In genomic region chr1:23366598-23366997, GRCh38 we compare ENCODE assay signal across 9 cellular contexts. TPM values are rescaled to one million over a fixed set of nuclear protein-coding genes. Genes with fewer than 3 reads are reported as not detected.
DNase-seq lines count a peak whose midpoint lies in the region; ATAC-seq, FAIRE-seq and TF ChIP-seq lines count a peak whose summit lies in the region.
"Had no signal": no experiment of that assay in that cellular context is flagged by ENCODE, and none has a peak within 500 bp of the region (broad histone marks: within the 10 kb centered on the region; RNA-seq: fewer than 3 reads in every experiment).

No MANE protein-coding gene starts in this region.

- no peak overlapping the region for H3K9ac ChIP-seq in astrocyte (ENCODE audit: low read length)

- TF ChIP-seq POLR2A in tibial nerve (IDR thresholded peaks at IDR 0.05): no peak

- H3K4me1 ChIP-seq in astrocyte (ENCODE audit: insufficient read depth, low read length) (peaks cover 27% of the 10 kb centered on the region), tibial nerve (peaks cover 0 to 37% (median 25%) of the 10 kb centered on the region in 4 donors)

- H3K4me1 Mint-ChIP-seq in IgD-negative memory B cell (peaks cover 8 to 24% (median 19%) of the 10 kb centered on the region in 3 donors), astrocyte (ENCODE audit: low read depth, unreplicated experiment) (peaks cover 30% of the 10 kb centered on the region), mesothelial cell of epicardium (peaks cover 38% of the 10 kb centered on the region)

- 67 to 78% methylated on average over 5 of the region's 5 CpGs for WGBS in tibial nerve, 2 donors

- in situ Hi-C loops in KBM-7 (cut with MboI; ENCODE audit: low pct_unique_long_range_greater_than_20kb, low sequenced_read_pairs): no loop called here

- H3K79me2 ChIP-seq in astrocyte (ENCODE audit: insufficient read depth, low read length): peaks cover 58% of the 10 kb centered on the region

- peaks cover 4% of the 10 kb centered on the region for H4K20me1 ChIP-seq in astrocyte (ENCODE audit: insufficient read depth, low read length)

- H3K4me2 ChIP-seq in astrocyte (ENCODE audit: low read length): peak overlapping the region; percentile 100

- H3K27ac ChIP-seq in 22Rv1 (peak overlapping the region; percentile 96; the same call in 1 of the 2 replicates), astrocyte (ENCODE audit: low read depth, low read length) (no peak overlapping the region), tibial nerve (peak overlapping the region in 1 of 4 donors; percentile 3)

- H3K4me3 ChIP-seq in astrocyte (ENCODE audit: insufficient read depth, low read depth, low read length) (no peak overlapping the region), tibial nerve (no peak overlapping the region)

- no peak for TF ChIP-seq EP300 in tibial nerve (IDR thresholded peaks at IDR 0.05)

- H3K27me3 Mint-ChIP-seq in IgD-negative memory B cell (no peaks in the 10 kb centered on the region), astrocyte (ENCODE audit: low read depth, unreplicated experiment) (no peaks in the 10 kb centered on the region), mesothelial cell of epicardium (ENCODE audit: low read depth) (no peaks in the 10 kb centered on the region)

- no peaks in the 10 kb centered on the region for H3K27me3 ChIP-seq in astrocyte (ENCODE audit: insufficient read depth, low read length)
- H3K27me3 ChIP-seq in tibial nerve: no peaks in the 10 kb centered on the region

- no peak for FAIRE-seq in astrocyte (lab: Jason Lieb, UNC)

- H3K4me3 Mint-ChIP-seq in IgD-negative memory B cell (peak overlapping the region; percentile 18 to 100 (median 60)), astrocyte (ENCODE audit: unreplicated experiment) (peak overlapping the region; percentile 97), mesothelial cell of epicardium (peak overlapping the region; percentile 99)

- H2AFZ ChIP-seq in astrocyte (ENCODE audit: low read depth, low read length): no peak overlapping the region

- H3K36me3 ChIP-seq in astrocyte (ENCODE audit: insufficient read depth, low read length) (peaks cover 41% of the 10 kb centered on the region), tibial nerve (peaks cover 13 to 57% (median 37%) of the 10 kb centered on the region in 3 donors)

- H3K36me3 Mint-ChIP-seq in IgD-negative memory B cell (peaks cover 19% of the 10 kb centered on the region), astrocyte (ENCODE audit: low read depth, unreplicated experiment) (peaks cover 46% of the 10 kb centered on the region), mesothelial cell of epicardium (peaks cover 57% of the 10 kb centered on the region)

- ATAC-seq in HG02763 (IDR thresholded peaks at IDR 0.05; ENCODE audit: unreplicated experiment): no peak

- DNase-seq in astrocyte (ENCODE audit: low read depth): no peak
- no peak for DNase-seq in mesothelial cell of epicardium (ENCODE audit: low spot score in 2 of 2, unreplicated experiment in 2 of 2)
- no peak for DNase-seq in KBM-7
- DNase-seq in tibial nerve (ENCODE audit: low spot score in 2 of 2): no peak
- no peak for DNase-seq in activated CD4-positive, CD25-positive, alpha-beta regulatory T cell treated with anti-CD3 and anti-CD28 coated beads, Interleukin-2, amount 50 U/mL, for 72 hours
- DNase-seq: NCI-H187 had no signal

- H3K9me3 Mint-ChIP-seq in IgD-negative memory B cell (peaks cover 5 to 12% (median 10%) of the 10 kb centered on the region in 3 donors), astrocyte (ENCODE audit: unreplicated experiment) (peaks cover 44% of the 10 kb centered on the region), mesothelial cell of epicardium (peaks cover 28% of the 10 kb centered on the region)

- H3K9me3 ChIP-seq in astrocyte (ENCODE audit: insufficient read depth, low read depth, low read length): peaks cover 29% of the 10 kb centered on the region
- H3K9me3 ChIP-seq in tibial nerve: peaks cover 7 to 52% (median 22%) of the 10 kb centered on the region in 4 donors

- TF ChIP-seq CTCF in 22Rv1 (IDR thresholded peaks at IDR 0.05) (no peak), astrocyte (IDR thresholded peaks at IDR 0.05; ENCODE audit: insufficient read depth, low read depth, low read length) (no peak), mesothelial cell of epicardium (IDR thresholded peaks at IDR 0.05; ENCODE audit: unreplicated experiment) (no peak), tibial nerve (IDR thresholded peaks at IDR 0.05) (no peak)

- H3K27ac Mint-ChIP-seq in IgD-negative memory B cell: peak overlapping the region in 1 of 3 donors; percentile 86
- no peak overlapping the region for H3K27ac Mint-ChIP-seq in astrocyte (ENCODE audit: unreplicated experiment)
- peak overlapping the region; percentile 62 for H3K27ac Mint-ChIP-seq in mesothelial cell of epicardium

RNA-seq across cellular contexts. Expression of gene ZNF436, which starts 3.0 kb away (rescaled TPM):
- polyA plus RNA-seq in IgD-negative memory B cell: 2.5 TPM
- total RNA-seq in astrocyte (12.2 and 13.0 TPM in 2 replicates), mesothelial cell of epicardium (33.7 to 35.7 TPM (median 34.6 TPM) in 3 replicates), tibial nerve (10 to 100 TPM; 22.8 to 35.0 (median 30.2) TPM)

RNA-seq across cellular contexts. Expression of gene HNRNPR, which starts 22.5 kb away (rescaled TPM):
- 164 TPM for polyA plus RNA-seq in IgD-negative memory B cell
- total RNA-seq in astrocyte: 109 and 113 TPM in 2 replicates
- total RNA-seq in mesothelial cell of epicardium: 199 to 205 TPM (median 203 TPM) in 3 replicates
- total RNA-seq in tibial nerve: 10 to 100 TPM; 63.6 to 79.8 (median 74.1) TPM

RNA-seq across cellular contexts. Expression of gene TCEA3, which starts 58.0 kb away (rescaled TPM):
- 0.69 TPM for polyA plus RNA-seq in IgD-negative memory B cell
- 3.3 and 3.4 TPM in 2 replicates for total RNA-seq in astrocyte
- total RNA-seq in mesothelial cell of epicardium: 8.0 to 10.0 TPM (median 9.9 TPM) in 3 replicates
- 10 to 100 TPM; 21.0 to 48.5 (median 38.8) TPM for total RNA-seq in tibial nerve
